Comparison of ENCODE assay signal across 8 cellular contexts in the genomic region with DNA sequence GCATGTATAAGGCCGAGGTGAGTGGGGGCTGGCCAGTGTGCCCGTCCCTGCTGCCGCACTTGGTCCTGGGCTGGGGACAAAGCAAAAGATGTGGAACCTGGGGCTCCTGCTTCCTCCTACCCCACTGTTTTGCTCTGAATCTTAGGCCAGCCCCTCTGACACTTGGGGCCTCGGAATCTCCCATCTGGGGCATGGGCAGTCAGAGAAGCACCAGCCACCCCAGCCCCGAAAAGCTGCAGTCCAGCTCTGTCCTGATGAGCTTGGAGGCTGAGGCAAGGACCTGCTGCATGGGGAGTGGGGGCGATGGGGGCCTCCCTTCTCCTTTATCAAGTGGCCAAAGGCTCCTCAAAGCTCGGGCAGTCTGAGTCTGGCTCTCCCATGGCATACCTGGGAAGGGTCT. TPM values are rescaled to one million over a fixed set of nuclear protein-coding genes. Genes with fewer than 3 reads are reported as not detected.
DNase-seq lines count a peak whose midpoint lies in the region; ATAC-seq and TF ChIP-seq lines count a peak whose summit lies in the region.

No MANE protein-coding gene starts in this region.

- H3K27me3 Mint-ChIP-seq in neural crest cell (ENCODE audit: low read depth): peaks cover 4% of the 10 kb centered on the region
- no peaks in the 10 kb centered on the region for H3K27me3 Mint-ChIP-seq in activated CD4-positive, alpha-beta memory T cell treated with anti-CD3 and anti-CD28 coated beads for 36 hours

- peaks cover 84% of the 10 kb centered on the region for H3K4me1 Mint-ChIP-seq in neural crest cell
- H3K4me1 Mint-ChIP-seq in activated CD4-positive, alpha-beta memory T cell treated with anti-CD3 and anti-CD28 coated beads for 36 hours (ENCODE audit: low read depth): peaks cover 37% of the 10 kb centered on the region

- BruUV-seq in A673 (replicated peaks; lab: Mats Ljungman, UMichigan): no TSS peak

- H3F3A ChIP-seq in Loucy (ENCODE audit: low read depth): 0 out of 2 replicates have a peak, but pooled peaks cover 3% of the 10 kb centered on the region

- H3K4me3 Mint-ChIP-seq in neural crest cell: peak overlapping the region; percentile 84
- no peak overlapping the region for H3K4me3 Mint-ChIP-seq in activated CD4-positive, alpha-beta memory T cell treated with anti-CD3 and anti-CD28 coated beads for 36 hours

- peak overlapping the region; percentile 100 for H3K9ac ChIP-seq in Loucy (ENCODE audit: low read depth, low read length, poor library complexity, severe bottlenecking)

- H3K27ac ChIP-seq in A673 (ENCODE audit: low read depth, low read length, poor library complexity, severe bottlenecking) (peak overlapping the region; percentile 100), epithelial cell of prostate (peak overlapping the region; percentile 100)

- peak overlapping the region; percentile 80 for H3K4me2 ChIP-seq in Loucy (ENCODE audit: low read depth, low read length, poor library complexity, severe bottlenecking)

- CTCF ChIA-PET in A673 (lab: Charles Lee): interaction anchor here (0.9 to 1.3 kb wide), 8 partner anchors 9 to 462 kb away, joined by 3 to 7 read pairs (median 4); no protein-coding TSS in a partner anchor
- CTCF ChIA-PET in activated CD4-positive, alpha-beta memory T cell treated with anti-CD3 and anti-CD28 coated beads for 36 hours (lab: Charles Lee): interaction anchor here (0.6 to 7.3 kb wide), 60 partner anchors 8 to 702 kb away, joined by 3 to 147 read pairs (median 4); a partner anchor contains a TSS

- H3K9me3 ChIP-seq in A673 (ENCODE audit: low read depth, low read length, poor library complexity, severe bottlenecking): no peaks in the 10 kb centered on the region
- no peaks in the 10 kb centered on the region for H3K9me3 ChIP-seq in Loucy (ENCODE audit: insufficient read depth, low read depth, low read length)

- H3K36me3 ChIP-seq in A673 (ENCODE audit: insufficient read depth, low read length, poor library complexity, severe bottlenecking): peaks cover 17% of the 10 kb centered on the region
- H3K36me3 ChIP-seq in Loucy (ENCODE audit: insufficient read depth, low read length): peaks cover 10% of the 10 kb centered on the region; the same call in 1 of the 2 replicates

- H3K4me3 ChIP-seq in A673 (ENCODE audit: low read depth, low read length, poor library complexity, severe bottlenecking) (no peak overlapping the region), Loucy (ENCODE audit: low read length, poor library complexity, severe bottlenecking) (peak overlapping the region; percentile 82)

- H3K9me3 Mint-ChIP-seq in neural crest cell: no peaks in the 10 kb centered on the region
- H3K9me3 Mint-ChIP-seq in activated CD4-positive, alpha-beta memory T cell treated with anti-CD3 and anti-CD28 coated beads for 36 hours: no peaks in the 10 kb centered on the region
- no peaks in the 10 kb centered on the region for H3K9me3 Mint-ChIP-seq in activated naive CD4-positive, alpha-beta T cell treated with anti-CD3 and anti-CD28 coated beads, Interleukin-2, amount 50 U/mL, for 72 hours

- H3K36me3 Mint-ChIP-seq in neural crest cell (ENCODE audit: low read depth): peaks cover 5% of the 10 kb centered on the region
- peaks cover 6% of the 10 kb centered on the region for H3K36me3 Mint-ChIP-seq in activated CD4-positive, alpha-beta memory T cell treated with anti-CD3 and anti-CD28 coated beads for 36 hours
- H3K36me3 Mint-ChIP-seq in activated naive CD4-positive, alpha-beta T cell treated with anti-CD3 and anti-CD28 coated beads, Interleukin-2, amount 50 U/mL, for 72 hours: peaks cover 4 to 6% of the 10 kb centered on the region in 2 donors

- H3K4me1 ChIP-seq in A673 (ENCODE audit: insufficient read depth, low read length, poor library complexity, severe bottlenecking) (peaks cover 49% of the 10 kb centered on the region), Loucy (ENCODE audit: insufficient read depth, low read length, poor library complexity, severe bottlenecking) (peaks cover 37% of the 10 kb centered on the region)

- ATAC-seq in activated naive CD4-positive, alpha-beta T cell treated with anti-CD3 and anti-CD28 coated beads, Interleukin-2, amount 50 U/mL, for 72 hours: no peak

- peak overlapping the region; percentile 88 for H3K27ac Mint-ChIP-seq in neural crest cell (ENCODE audit: unreplicated experiment)
- H3K27ac Mint-ChIP-seq in activated CD4-positive, alpha-beta memory T cell treated with anti-CD3 and anti-CD28 coated beads for 36 hours: no peak overlapping the region
- H3K27ac Mint-ChIP-seq in activated naive CD4-positive, alpha-beta T cell treated with anti-CD3 and anti-CD28 coated beads, Interleukin-2, amount 50 U/mL, for 72 hours: peak overlapping the region in 1 of 2 donors; percentile 95

- TF ChIP-seq CTCF in A673 (conservative IDR thresholded peaks at IDR 0.05; ENCODE audit: low read depth, low read length) (no peak), Loucy (conservative IDR thresholded peaks at IDR 0.05; ENCODE audit: low read length) (no peak), neural crest cell (conservative IDR thresholded peaks at IDR 0.05) (no peak)

- intact Hi-C loops in A673 (cut with micrococcal nuclease; ENCODE audit: unreplicated experiment): loop anchor here (10.0 kb wide), 1 partner anchor 192 kb away; no protein-coding TSS in a partner anchor
- intact Hi-C loops in activated CD4-positive, alpha-beta memory T cell treated with anti-CD3 and anti-CD28 coated beads for 36 hours (cut with micrococcal nuclease): no loop called here

- POLR2A ChIA-PET in A673 (lab: Charles Lee; ENCODE audit: low non-redundant PET): interaction anchor here (0.8 kb wide), 1 partner anchor 11 kb away, joined by 5 read pairs; no protein-coding TSS in a partner anchor
- POLR2A ChIA-PET in activated CD4-positive, alpha-beta memory T cell treated with anti-CD3 and anti-CD28 coated beads for 36 hours (lab: Charles Lee): interaction anchor here (0.8 kb wide), 1 partner anchor 484 kb away, joined by 6 read pairs; a partner anchor contains a TSS

- H3K27me3 ChIP-seq in A673 (replicated peaks; ENCODE audit: insufficient read depth, low read depth, low read length, poor library complexity): no peaks in the 10 kb centered on the region
- no peaks in the 10 kb centered on the region for H3K27me3 ChIP-seq in Loucy (ENCODE audit: insufficient read depth, low read length, poor library complexity, severe bottlenecking)

- peaks cover 3% of the 10 kb centered on the region for H4K20me1 ChIP-seq in Loucy (ENCODE audit: insufficient read depth, low read length, poor library complexity, severe bottlenecking)

- peaks cover 19% of the 10 kb centered on the region for H3K79me2 ChIP-seq in Loucy (ENCODE audit: insufficient read depth, low read length)

- DNase-seq in A673 (ENCODE audit: low spot score) (no peak), epithelial cell of prostate (ENCODE audit: low read depth, low spot score) (no peak), neural crest cell (ENCODE audit: low read depth, low spot score) (no peak), NCI-H526 treated with DMSO at 0.1 percent for 48 hours (lab: John Stamatoyannopoulos, UW) (no peak), SW480 (ENCODE audit: low spot score) (no peak)
- DNase-seq in activated CD4-positive, alpha-beta memory T cell treated with anti-CD3 and anti-CD28 coated beads for 36 hours: no peak
- DNase-seq in activated naive CD4-positive, alpha-beta T cell treated with anti-CD3 and anti-CD28 coated beads, Interleukin-2, amount 50 U/mL, for 72 hours (ENCODE audit: low spot score in 2 of 2): no peak

- H3K9me2 ChIP-seq in Loucy (replicated peaks; ENCODE audit: low read depth, low read length): no peaks in the 10 kb centered on the region

- no peak overlapping the region for H2AFZ ChIP-seq in Loucy (ENCODE audit: low read length)

RNA-seq across cellular contexts. Expression of a gene that starts 31.3 kb away (rescaled TPM):
- total RNA-seq in A673 (2021) (153 and 157 TPM in 2 replicates), neural crest cell (136 and 144 TPM in 2 replicates)
- total RNA-seq in activated CD4-positive, alpha-beta memory T cell treated with anti-CD3 and anti-CD28 coated beads for 36 hours: 10 to 100 TPM; 74.6 to 76.3 TPM
- 100 to 1,000 TPM in 1 of 2 donors, 10 to 100 TPM in 1; 93.1 to 109 TPM for total RNA-seq in activated naive CD4-positive, alpha-beta T cell treated with anti-CD3 and anti-CD28 coated beads, Interleukin-2, amount 50 U/mL, for 72 hours

RNA-seq across cellular contexts. Expression of a gene that starts 31.9 kb away (rescaled TPM):
- 10.1 and 16.2 TPM in 2 replicates for total RNA-seq in A673 (2021)
- total RNA-seq in neural crest cell: 24.9 and 26.0 TPM in 2 replicates
- 10 to 100 TPM; 16.0 to 16.4 TPM for total RNA-seq in activated CD4-positive, alpha-beta memory T cell treated with anti-CD3 and anti-CD28 coated beads for 36 hours
- total RNA-seq in activated naive CD4-positive, alpha-beta T cell treated with anti-CD3 and anti-CD28 coated beads, Interleukin-2, amount 50 U/mL, for 72 hours: 10 to 100 TPM; 14.7 to 35.6 TPM

RNA-seq across cellular contexts. Expression of a gene that starts 35.5 kb away (rescaled TPM):
- total RNA-seq in A673 (2021): 12.1 and 14.0 TPM in 2 replicates
- total RNA-seq in neural crest cell: 19.1 and 19.9 TPM in 2 replicates
- 1 to 10 TPM; 1.3 to 1.5 TPM for total RNA-seq in activated CD4-positive, alpha-beta memory T cell treated with anti-CD3 and anti-CD28 coated beads for 36 hours
- 1 to 10 TPM; 3.6 to 5.7 TPM for total RNA-seq in activated naive CD4-positive, alpha-beta T cell treated with anti-CD3 and anti-CD28 coated beads, Interleukin-2, amount 50 U/mL, for 72 hours
